ENCODE assay signal across 8 cellular contexts in genomic region chr1:78491311-78492071, GRCh38. TPM values are rescaled to one million over a fixed set of nuclear protein-coding genes. Genes with fewer than 3 reads are reported as not detected.
DNase-seq lines count a peak whose midpoint lies in the region; ATAC-seq and TF ChIP-seq lines count a peak whose summit lies in the region.

No MANE protein-coding gene starts in this region.

- H3K4me3 ChIP-seq in PC-9, result peak overlapping the region; percentile 55; the same call in 1 of the 2 replicates
- peak overlapping the region; percentile 62 for H3K4me3 ChIP-seq in ovary

- no peak for TF ChIP-seq POLR2A in ovary (IDR thresholded peaks at IDR 0.05)

- in situ Hi-C loops in Caki2 (cut with HindIII; ENCODE audit: low pct_unique_long_range_greater_than_20kb, low sequenced_read_pairs), result no loop called here

- H3F3A ChIP-seq in PC-9 (ENCODE audit: insufficient read depth, low read depth), result no peaks in the 10 kb centered on the region

- peak overlapping the region; percentile 83 for H2AFZ ChIP-seq in PC-9

- DNase-seq in Caki2 (ENCODE audit: low read depth) (peak; percentile 2), PC-9 (peak in 1 of 2 experiments; percentile 10), fibroblast of the conjunctiva (ENCODE audit: low read depth) (peak; percentile 67), ovary (peak; percentile 29 to 50 (median 42)), substantia nigra (lab: John Stamatoyannopoulos, UW) (no peak), superior temporal gyrus (ENCODE audit: extremely low spot score) (no peak)

- no peaks in the 10 kb centered on the region for H4K20me1 ChIP-seq in PC-9 (ENCODE audit: insufficient read depth)

- peaks cover 11% of the 10 kb centered on the region; the same call in 1 of the 2 replicates for H3K27me3 ChIP-seq in PC-9 (ENCODE audit: insufficient read depth, low read depth)
- H3K27me3 ChIP-seq in ovary, result no peaks in the 10 kb centered on the region

- no peaks in the 10 kb centered on the region for H3K9me3 ChIP-seq in PC-9 (ENCODE audit: insufficient read depth, low read depth)
- no peaks in the 10 kb centered on the region for H3K9me3 ChIP-seq in ovary

- ATAC-seq in HG03342 (IDR thresholded peaks at IDR 0.05; ENCODE audit: unreplicated experiment) (no peak), HG03469 (IDR thresholded peaks at IDR 0.05; ENCODE audit: unreplicated experiment) (no peak)

- H3K27ac ChIP-seq in PC-9 (no peak overlapping the region), ovary (peak overlapping the region; percentile 62 to 82), substantia nigra (ENCODE audit: low read depth, low read length, poor library complexity, severe bottlenecking) (no peak overlapping the region)

- no peak for TF ChIP-seq EP300 in ovary (IDR thresholded peaks at IDR 0.05)

- H3K36me3 ChIP-seq in PC-9 (ENCODE audit: low read depth) (no peaks in the 10 kb centered on the region), ovary (no peaks in the 10 kb centered on the region)

- no peaks in the 10 kb centered on the region for H3K79me2 ChIP-seq in PC-9 (ENCODE audit: low read depth)

- BruUV-seq in PC-9 (replicated peaks; lab: Mats Ljungman, UMichigan), result no TSS peak

- WGBS in ovary, 3 donors, result 0 to 2% (median 1%) methylated on average over 40 of the region's 40 CpGs

- CTCF ChIA-PET in PC-9 (lab: Charles Lee), result no interaction called here

- no peaks in the 10 kb centered on the region for H3K9me2 ChIP-seq in PC-9 (ENCODE audit: insufficient read depth)

- POLR2A ChIA-PET in PC-9 (lab: Charles Lee; ENCODE audit: unreplicated experiment), result no interaction called here

- peaks cover 8% of the 10 kb centered on the region; the same call in 1 of the 2 replicates for H3K4me1 ChIP-seq in PC-9 (replicated peaks; ENCODE audit: insufficient read depth)
- no peaks in the 10 kb centered on the region for H3K4me1 ChIP-seq in ovary (ENCODE audit: insufficient read depth)

- H3K4me2 ChIP-seq in PC-9, result peak overlapping the region; percentile 89

- TF ChIP-seq CTCF in PC-9 (conservative IDR thresholded peaks at IDR 0.05) (no peak), ovary (IDR thresholded peaks at IDR 0.05) (no peak)

- intact Hi-C loops in PC-9 (cut with micrococcal nuclease; ENCODE audit: unreplicated experiment) (no loop called here), ovary (cut with DNase I) (no loop called here)

RNA-seq across cellular contexts. Expression of gene PTGFR, which starts 0.7 kb away (rescaled TPM):
- total RNA-seq in Caki2 (2014; rRNA removed; shearing (Covaris generic); ENCODE audit: low replicate concordance), result not detected in 2 replicates
- not detected in 2 replicates for total RNA-seq in PC-9 (2021)
- total RNA-seq in ovary, result 1 to 10 TPM; 2.0 to 6.3 (median 3.8) TPM
- polyA plus RNA-seq in ovary, result 10 to 100 TPM in 1 of 2 donors, 1 to 10 TPM in 1; 3.0 to 42.6 TPM

Comparison
In these comparisons a context has a peak if more than half of its experiments do, and no peak if none do; other contexts are left out.
1. DNase-seq: peak in Caki2 (single experiment), fibroblast of the conjunctiva (single experiment) and ovary (5 of 5); none in substantia nigra (0 of 49) and superior temporal gyrus (single experiment).
2. H3K27ac ChIP-seq: peak in ovary (2 of 2); none in PC-9 (single experiment) and substantia nigra (single experiment).